Comparison of ENCODE assay signal across 9 cellular contexts in genomic region chr5:100840364-100840763, GRCh38.
A peak's percentile ranks its signal among the peaks of the same experiment; 100 is the strongest.
DNase-seq lines count a peak whose midpoint lies in the region; ATAC-seq and TF ChIP-seq lines count a peak whose summit lies in the region.
"Had no signal": no experiment of that assay in that cellular context is flagged by ENCODE, and none has a peak within 500 bp of the region (broad histone marks: within the 10 kb centered on the region; RNA-seq: fewer than 3 reads in every experiment).

No MANE protein-coding gene starts in this region.

- H3K9me3 ChIP-seq in testis = no peaks in the 10 kb centered on the region

- peak overlapping the region; percentile 88 for H3K27ac Mint-ChIP-seq in activated CD4-positive, alpha-beta memory T cell treated with anti-CD3 and anti-CD28 coated beads, Interleukin-2, amount 10 ng/mL, durations not matched to agents 7 days and 5 days
- peak overlapping the region in 2 of 6 donors; percentile 9 to 87 for H3K27ac Mint-ChIP-seq in naive B cell
- H3K27ac Mint-ChIP-seq in glutamatergic neuron (ENCODE audit: unreplicated experiment) = no peak overlapping the region
- H3K27ac Mint-ChIP-seq: brain had no signal

- CTCF ChIA-PET in activated CD4-positive, alpha-beta memory T cell treated with anti-CD3 and anti-CD28 coated beads, Interleukin-2, amount 10 ng/mL, durations not matched to agents 7 days and 5 days (lab: Charles Lee) = interaction anchor here (4.1 kb wide), 1 partner anchor 61 kb away, joined by 26 read pairs; the partner anchor contains the start of gene ST8SIA4

- H3K4me3 ChIP-seq in AG09309 (ENCODE audit: control insufficient read depth, low read depth, low read length) = no peak overlapping the region
- H3K4me3 ChIP-seq in testis = no peak overlapping the region

- H3K4me3 Mint-ChIP-seq in activated CD4-positive, alpha-beta memory T cell treated with anti-CD3 and anti-CD28 coated beads, Interleukin-2, amount 10 ng/mL, durations not matched to agents 7 days and 5 days = no peak overlapping the region
- H3K4me3 Mint-ChIP-seq in naive B cell (peak overlapping the region in 1 of 8 donors; percentile 15), glutamatergic neuron (ENCODE audit: unreplicated experiment) (no peak overlapping the region)
- H3K4me3 Mint-ChIP-seq: brain had no signal

- TF ChIP-seq POLR2A in testis (IDR thresholded peaks at IDR 0.05) = no peak

- POLR2A ChIA-PET in activated CD4-positive, alpha-beta memory T cell treated with anti-CD3 and anti-CD28 coated beads, Interleukin-2, amount 10 ng/mL, durations not matched to agents 7 days and 5 days (lab: Charles Lee) = interaction anchor here (1.0 to 12.0 kb wide), 9 partner anchors 12 to 62 kb away, joined by 4 to 189 read pairs (median 7); partner anchors contain the start of gene ST8SIA4

- H3K27me3 ChIP-seq in testis = no peaks in the 10 kb centered on the region

- H3K27me3 Mint-ChIP-seq in activated CD4-positive, alpha-beta memory T cell treated with anti-CD3 and anti-CD28 coated beads, Interleukin-2, amount 10 ng/mL, durations not matched to agents 7 days and 5 days = no peaks in the 10 kb centered on the region
- no peaks in the 10 kb centered on the region for H3K27me3 Mint-ChIP-seq in naive B cell
- no peaks in the 10 kb centered on the region for H3K27me3 Mint-ChIP-seq in glutamatergic neuron (ENCODE audit: unreplicated experiment)
- H3K27me3 Mint-ChIP-seq: brain had no signal

- peaks cover 74% of the 10 kb centered on the region for H3K4me1 Mint-ChIP-seq in activated CD4-positive, alpha-beta memory T cell treated with anti-CD3 and anti-CD28 coated beads, Interleukin-2, amount 10 ng/mL, durations not matched to agents 7 days and 5 days
- H3K4me1 Mint-ChIP-seq in naive B cell (peaks cover 28 to 50% (median 44%) of the 10 kb centered on the region in 3 donors), glutamatergic neuron (ENCODE audit: low read depth, unreplicated experiment) (peaks cover 12% of the 10 kb centered on the region)

- no peak overlapping the region for H3K27ac ChIP-seq in testis

- H3K36me3 ChIP-seq in testis (ENCODE audit: low read depth, missing control alignments) = no peaks in the 10 kb centered on the region

- 83 to 85% methylated on average over 2 of the region's 2 CpGs for WGBS in testis, 2 donors

- H3K9me3 Mint-ChIP-seq in activated CD4-positive, alpha-beta memory T cell treated with anti-CD3 and anti-CD28 coated beads, Interleukin-2, amount 10 ng/mL, durations not matched to agents 7 days and 5 days = no peaks in the 10 kb centered on the region
- H3K9me3 Mint-ChIP-seq in naive B cell (no peaks in the 10 kb centered on the region), glutamatergic neuron (ENCODE audit: unreplicated experiment) (no peaks in the 10 kb centered on the region)

- H3K36me3 Mint-ChIP-seq in activated CD4-positive, alpha-beta memory T cell treated with anti-CD3 and anti-CD28 coated beads, Interleukin-2, amount 10 ng/mL, durations not matched to agents 7 days and 5 days (ENCODE audit: low read depth) = peaks cover 52% of the 10 kb centered on the region
- H3K36me3 Mint-ChIP-seq in naive B cell (peaks cover 0 to 5% of the 10 kb centered on the region in 2 donors), glutamatergic neuron (ENCODE audit: unreplicated experiment) (no peaks in the 10 kb centered on the region)

- intact Hi-C loops in testis (cut with DNase I; ENCODE audit: low total_unique reads) = no loop called here

- TF ChIP-seq CTCF in AG09309 (IDR thresholded peaks at IDR 0.05; ENCODE audit: control insufficient read depth, insufficient read depth, low read depth, low read length, missing control alignments) (no peak), testis (IDR thresholded peaks at IDR 0.05) (no peak), glutamatergic neuron (IDR thresholded peaks at IDR 0.05; ENCODE audit: partially characterized antibody, unreplicated experiment) (no peak)

- H3K4me1 ChIP-seq in testis = no peaks in the 10 kb centered on the region

- ATAC-seq in GM19328 (IDR thresholded peaks at IDR 0.05; ENCODE audit: unreplicated experiment) (peak; percentile 73), HG03342 (IDR thresholded peaks at IDR 0.05; ENCODE audit: unreplicated experiment) (peak; percentile 78), naive B cell (ENCODE audit: low read depth in 2 of 2) (peak; percentile 44 to 82)

- DNase-seq in AG09309 (ENCODE audit: low read depth) (peak; percentile 1), naive B cell (no peak), AG08395 (ENCODE audit: low spot score) (no peak), testis (no peak), glutamatergic neuron (no peak)
- no peak for DNase-seq in activated CD4-positive, alpha-beta memory T cell treated with anti-CD3 and anti-CD28 coated beads, Interleukin-2, amount 10 ng/mL, durations not matched to agents 7 days and 5 days
